In the genomic region with DNA sequence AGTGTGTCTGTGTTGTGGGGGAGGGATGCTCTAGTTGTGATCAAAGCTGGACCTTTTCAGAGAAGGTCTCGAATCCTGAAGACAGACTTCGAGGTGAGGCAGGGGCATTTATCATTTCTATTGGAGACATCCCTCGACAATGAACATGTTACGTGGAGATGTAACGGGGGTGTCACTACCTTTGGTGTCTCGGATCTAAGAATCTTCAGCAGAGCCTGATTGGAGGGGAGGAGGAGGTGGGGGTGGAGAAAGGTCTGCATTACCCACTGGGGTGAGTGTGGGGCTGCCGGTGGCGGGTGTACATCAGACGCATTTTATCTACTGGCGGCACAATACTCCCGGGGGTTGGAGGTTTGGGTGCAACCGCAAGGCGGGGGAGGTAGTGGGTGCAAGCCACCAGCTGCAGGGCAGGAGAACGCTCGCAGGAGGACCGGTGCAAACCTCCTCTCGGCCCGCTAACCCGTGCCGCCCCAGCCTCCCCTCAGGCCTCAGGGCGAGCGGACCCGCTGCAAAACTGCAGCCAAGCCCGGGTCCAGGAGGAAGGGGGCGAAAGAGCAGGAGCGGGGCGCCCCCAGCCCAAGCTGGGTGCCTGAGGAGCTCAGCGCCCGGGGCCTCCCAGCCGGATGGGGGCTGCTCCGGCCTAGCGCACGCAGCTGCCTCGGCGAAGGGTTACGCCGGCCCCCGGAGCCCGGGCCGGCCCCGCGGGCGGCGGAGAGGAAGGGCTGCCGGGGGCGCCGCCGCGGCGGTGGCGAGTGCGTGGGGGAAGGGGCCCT, we compare ENCODE assay signal across 8 cellular contexts. TPM values are rescaled to one million over a fixed set of nuclear protein-coding genes. Genes with fewer than 3 reads are reported as not detected.
DNase-seq lines count a peak whose midpoint lies in the region; ATAC-seq and TF ChIP-seq lines count a peak whose summit lies in the region.

No MANE protein-coding gene starts in this region.

- peak overlapping the region; percentile 87 for H3K4me3 ChIP-seq in GM12865 (ENCODE audit: low read depth, low read length)

- no peak for TF ChIP-seq CTCF in GM12865 (IDR thresholded peaks at IDR 0.05; ENCODE audit: insufficient read depth, low read depth, low read length, missing control alignments)

- DNase-seq in GM12865 (ENCODE audit: low read depth) = peak; percentile 83
- DNase-seq in HEK293T (ENCODE audit: extremely low spot score) = no peak
- DNase-seq in NCI-H1105 treated with DMSO at 0.1 percent for 48 hours (lab: John Stamatoyannopoulos, UW) = peak; percentile 43
- DNase-seq in activated CD4-positive, CD25-positive, alpha-beta regulatory T cell treated with anti-CD3 and anti-CD28 coated beads, Interleukin-2, amount 50 U/mL, for 16 hours (ENCODE audit: low read depth, low spot score) = peak; percentile 54
- peak; percentile 93 for DNase-seq in central memory CD4-positive, alpha-beta T cell
- DNase-seq in left lobe of liver (ENCODE audit: low spot score) = peak; percentile 64
- DNase-seq in stimulated activated CD4-positive, alpha-beta T cell treated with anti-CD3 and anti-CD28 coated beads, Interleukin-2, amount 100 ng/mL, for 24 hours = peak; percentile 63 to 74
- no peak for DNase-seq in HCEC 1CT

- POLR2A ChIA-PET in HEK293T (lab: Yijun Ruan, JAX) = interaction anchor here (1.0 kb wide), 1 partner anchor 15 kb away, joined by 3 read pairs; no protein-coding TSS in a partner anchor

- ATAC-seq in left lobe of liver = peak; percentile 8

- CTCF ChIA-PET in HEK293T (lab: Yijun Ruan, JAX) = interaction anchor here (1.1 kb wide), 1 partner anchor 24 kb away, joined by 3 read pairs; no protein-coding TSS in a partner anchor

TF ChIP-seq in HEK293T, 16 proteins besides CTCF, POLR2A, EP300 and RAD21:
- TF ChIP-seq, protein P1, sequence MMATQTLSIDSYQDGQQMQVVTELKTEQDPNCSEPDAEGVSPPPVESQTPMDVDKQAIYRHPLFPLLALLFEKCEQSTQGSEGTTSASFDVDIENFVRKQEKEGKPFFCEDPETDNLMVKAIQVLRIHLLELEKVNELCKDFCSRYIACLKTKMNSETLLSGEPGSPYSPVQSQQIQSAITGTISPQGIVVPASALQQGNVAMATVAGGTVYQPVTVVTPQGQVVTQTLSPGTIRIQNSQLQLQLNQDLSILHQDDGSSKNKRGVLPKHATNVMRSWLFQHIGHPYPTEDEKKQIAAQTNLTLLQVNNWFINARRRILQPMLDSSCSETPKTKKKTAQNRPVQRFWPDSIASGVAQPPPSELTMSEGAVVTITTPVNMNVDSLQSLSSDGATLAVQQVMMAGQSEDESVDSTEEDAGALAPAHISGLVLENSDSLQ (IDR thresholded peaks at IDR 0.05) = peak; percentile 0; the same call in 1 of the 2 replicates
- no peak for TF ChIP-seq LEF1 (IDR thresholded peaks at IDR 0.05; ENCODE audit: borderline replicate concordance)

RNA-seq across cellular contexts. Expression of a gene that starts 0.7 kb away (rescaled TPM):
- 38.6 TPM for total RNA-seq in left lobe of liver

RNA-seq across cellular contexts. Expression of a gene that starts 53.4 kb away (rescaled TPM):
- 93.5 TPM for total RNA-seq in left lobe of liver

Comparison
In these comparisons a context has a peak if more than half of its experiments do, and no peak if none do; other contexts are left out.
1. DNase-seq: peak in GM12865 (single experiment), NCI-H1105 treated with DMSO at 0.1 percent for 48 hours (single experiment), activated CD4-positive, CD25-positive, alpha-beta regulatory T cell treated with anti-CD3 and anti-CD28 coated beads, Interleukin-2, amount 50 U/mL, for 16 hours (single experiment), central memory CD4-positive, alpha-beta T cell (single experiment), left lobe of liver (single experiment) and stimulated activated CD4-positive, alpha-beta T cell treated with anti-CD3 and anti-CD28 coated beads, Interleukin-2, amount 100 ng/mL, for 24 hours (2 of 2); none in HEK293T (single experiment) and HCEC 1CT (single experiment).